20 cellular contexts compared by ENCODE assay signal in genomic region chr12:123129651-123130050, GRCh38. TPM values are rescaled to one million over a fixed set of nuclear protein-coding genes. Genes with fewer than 3 reads are reported as not detected.
DNase-seq lines count a peak whose midpoint lies in the region; ATAC-seq and TF ChIP-seq lines count a peak whose summit lies in the region.
"Had no signal": no experiment of that assay in that cellular context is flagged by ENCODE, and none has a peak within 500 bp of the region (broad histone marks: within the 10 kb centered on the region; RNA-seq: fewer than 3 reads in every experiment).

No MANE protein-coding gene starts in this region.

- H3K9me3 ChIP-seq in OCI-LY1 (ENCODE audit: low read length): no peaks in the 10 kb centered on the region
- H3K9me3 ChIP-seq in thymus (ENCODE audit: control insufficient read depth): no peaks in the 10 kb centered on the region

- H3K27ac Mint-ChIP-seq in activated naive CD4-positive, alpha-beta T cell treated with anti-CD3 and anti-CD28 coated beads, Interleukin-2, amount 50 U/mL, for 24 hours: peak overlapping the region; percentile 25

- peaks cover 59% of the 10 kb centered on the region for H3K4me1 Mint-ChIP-seq in activated naive CD4-positive, alpha-beta T cell treated with anti-CD3 and anti-CD28 coated beads, Interleukin-2, amount 50 U/mL, for 24 hours

- 69% methylated on average over 4 of the region's 4 CpGs for WGBS in thymus

- no peak for TF ChIP-seq CTCF in OCI-LY1 (IDR thresholded peaks at IDR 0.05; ENCODE audit: low read length)
- TF ChIP-seq CTCF in foreskin keratinocyte (conservative IDR thresholded peaks at IDR 0.05): no peak

- H3K27ac ChIP-seq in OCI-LY1 (ENCODE audit: low read depth, low read length, poor library complexity, severe bottlenecking) (peak overlapping the region; percentile 100), foreskin keratinocyte (no peak overlapping the region), thymus (ENCODE audit: low read depth) (peak overlapping the region; percentile 81)
- H3K27ac ChIP-seq: GM23248, PC-9 had no signal

- H3K9me2 ChIP-seq in OCI-LY1 (ENCODE audit: low read depth, low read length): no peaks in the 10 kb centered on the region

- DNase-seq in activated naive CD4-positive, alpha-beta T cell (lab: John Stamatoyannopoulos, UW): no peak
- DNase-seq in foreskin keratinocyte (peak; percentile 44 to 72), KBM-7 (no peak), LoVo (ENCODE audit: low spot score) (no peak)
- DNase-seq: 8988T, C1 segment of cervical spinal cord, DMS79 treated with DMSO at 0.1 percent for 48 hours, GM23248, HCEC 1CT, NCI-H1105 treated with DMSO at 0.1 percent for 48 hours, NCI-H1694 treated with DMSO at 0.1 percent for 48 hours, NCI-H2107, NCI-H2227 treated with DMSO at 0.1 percent for 48 hours, NCI-H510A treated with DMSO at 0.1 percent for 48 hours, PC-9 had no signal

- 0 out of 2 replicates have a peak, but pooled peaks cover 3% of the 10 kb centered on the region for H3F3A ChIP-seq in OCI-LY1 (ENCODE audit: insufficient read depth, low read length)

- no peaks in the 10 kb centered on the region for H3K27me3 Mint-ChIP-seq in activated naive CD4-positive, alpha-beta T cell treated with anti-CD3 and anti-CD28 coated beads, Interleukin-2, amount 50 U/mL, for 24 hours

- H3K4me3 Mint-ChIP-seq in activated naive CD4-positive, alpha-beta T cell treated with anti-CD3 and anti-CD28 coated beads, Interleukin-2, amount 50 U/mL, for 24 hours: no peak overlapping the region
- H3K4me3 Mint-ChIP-seq: IgD-negative memory B cell had no signal

- peaks cover 24% of the 10 kb centered on the region for H3K79me2 ChIP-seq in OCI-LY1 (ENCODE audit: insufficient read depth, low read length)

- H2AFZ ChIP-seq in OCI-LY1 (ENCODE audit: low read length): no peak overlapping the region
- H2AFZ ChIP-seq: GM23248, PC-9 had no signal

- H4K20me1 ChIP-seq in OCI-LY1 (ENCODE audit: insufficient read depth, low read length): no peaks in the 10 kb centered on the region

- no peaks in the 10 kb centered on the region for H3K36me3 Mint-ChIP-seq in activated naive CD4-positive, alpha-beta T cell treated with anti-CD3 and anti-CD28 coated beads, Interleukin-2, amount 50 U/mL, for 24 hours
- H3K36me3 Mint-ChIP-seq: IgD-negative memory B cell had no signal

- no peaks in the 10 kb centered on the region for H3K27me3 ChIP-seq in OCI-LY1 (ENCODE audit: insufficient read depth, low read length)
- H3K27me3 ChIP-seq in foreskin keratinocyte: no peaks in the 10 kb centered on the region
- H3K27me3 ChIP-seq in thymus (ENCODE audit: control insufficient read depth, insufficient read depth): no peaks in the 10 kb centered on the region

- peaks cover 96% of the 10 kb centered on the region for H3K4me1 ChIP-seq in OCI-LY1 (ENCODE audit: insufficient read depth, low read length, severe bottlenecking)
- peaks cover 18% of the 10 kb centered on the region for H3K4me1 ChIP-seq in foreskin keratinocyte
- peaks cover 66% of the 10 kb centered on the region for H3K4me1 ChIP-seq in thymus (ENCODE audit: control insufficient read depth, insufficient read depth, low read length)

- H3K9me3 Mint-ChIP-seq in activated naive CD4-positive, alpha-beta T cell treated with anti-CD3 and anti-CD28 coated beads, Interleukin-2, amount 50 U/mL, for 24 hours: no peaks in the 10 kb centered on the region
- H3K9me3 Mint-ChIP-seq: IgD-negative memory B cell had no signal

- no peak for ATAC-seq in foreskin keratinocyte
- ATAC-seq in GM19463 (IDR thresholded peaks at IDR 0.05; ENCODE audit: unreplicated experiment): no peak

- H3K4me3 ChIP-seq in OCI-LY1 (ENCODE audit: low read depth, low read length, poor library complexity, severe bottlenecking): no peak overlapping the region
- no peak overlapping the region for H3K4me3 ChIP-seq in thymus (ENCODE audit: low read length)
- H3K4me3 ChIP-seq: GM23248, PC-9 had no signal

- in situ Hi-C loops in KBM-7 (cut with MboI; ENCODE audit: low pct_unique_long_range_greater_than_20kb, low sequenced_read_pairs): no loop called here

- H3K36me3 ChIP-seq in OCI-LY1 (ENCODE audit: insufficient read depth, low read length): peaks cover 40% of the 10 kb centered on the region
- peaks cover 6% of the 10 kb centered on the region for H3K36me3 ChIP-seq in thymus (ENCODE audit: control insufficient read depth, insufficient read depth)

- peak overlapping the region; percentile 27; the same call in 1 of the 2 replicates for H3K9ac ChIP-seq in OCI-LY1 (ENCODE audit: low read length)
- H3K9ac ChIP-seq: GM23248 had no signal

- no peak overlapping the region; the same call in 1 of the 2 replicates for H3K4me2 ChIP-seq in OCI-LY1 (ENCODE audit: low read length)
- H3K4me2 ChIP-seq: PC-9 had no signal

RNA-seq across cellular contexts. Expression of gene PITPNM2, which starts 21.2 kb away (rescaled TPM):
- 3.1 and 3.8 TPM in 2 replicates for total RNA-seq in foreskin keratinocyte
- 1.8 and 2.2 TPM in 2 replicates for polyA plus RNA-seq in foreskin keratinocyte
- 56.8 TPM for polyA plus RNA-seq in thymus

Comparison
In these comparisons a context has a peak if more than half of its experiments do, and no peak if none do; other contexts are left out.
1. DNase-seq: peak in foreskin keratinocyte (2 of 2); none in activated naive CD4-positive, alpha-beta T cell (0 of 4), KBM-7 (single experiment) and LoVo (single experiment).
2. RNA of gene PITPNM2, which starts 21.2 kb away (polyA plus RNA-seq): 56.8 TPM in thymus (single experiment); 1.8 to 2.2 TPM in foreskin keratinocyte; every median in the first group is over 10 times any median in the second.